In the genomic region with DNA sequence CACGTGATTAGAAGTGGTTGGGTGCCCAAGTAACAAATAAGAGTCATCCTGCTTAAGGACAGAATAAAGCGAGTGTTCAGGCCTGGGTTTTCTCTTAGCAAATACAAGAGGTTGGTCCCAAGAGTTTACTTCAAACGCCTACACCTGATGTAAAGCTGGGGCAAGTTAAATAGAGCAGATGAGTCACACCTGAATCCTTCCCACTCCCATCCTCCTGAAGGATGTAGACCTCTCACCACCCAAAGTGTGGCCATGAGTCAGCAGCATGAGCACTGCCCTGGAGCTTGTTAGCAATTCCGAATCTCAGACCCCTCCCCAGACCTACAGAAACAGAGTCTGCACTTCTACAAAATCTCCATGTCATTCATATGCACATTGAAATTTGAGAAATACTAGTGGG, we compare ENCODE assay signal across 13 cellular contexts.
DNase-seq lines count a peak whose midpoint lies in the region; ATAC-seq and TF ChIP-seq lines count a peak whose summit lies in the region.
"Had no signal": no experiment of that assay in that cellular context is flagged by ENCODE, and none has a peak within 500 bp of the region (broad histone marks: within the 10 kb centered on the region; RNA-seq: fewer than 3 reads in every experiment).

No MANE protein-coding gene starts in this region.

- H3K9me3 ChIP-seq in HEK293 (ENCODE audit: control insufficient read depth, insufficient read depth, low read depth, low read length) = no peaks in the 10 kb centered on the region
- H3K9me3 ChIP-seq: ascending aorta had no signal

- CTCF ChIA-PET in HEK293 (lab: Yijun Ruan, JAX) = no interaction called here
- CTCF ChIA-PET in RWPE1 (lab: Yijun Ruan, JAX) = no interaction called here

- peaks cover 7% of the 10 kb centered on the region for H3K27me3 Mint-ChIP-seq in activated T-cell treated with anti-CD3 and anti-CD28 coated beads, Interleukin-2, amount 50 U/mL, for 72 hours (ENCODE audit: low read depth)

- H3K4me1 Mint-ChIP-seq in activated T-cell treated with anti-CD3 and anti-CD28 coated beads, Interleukin-2, amount 50 U/mL, for 72 hours (ENCODE audit: low read depth) = no peaks in the 10 kb centered on the region

- H3K4me1 ChIP-seq in HEK293 (ENCODE audit: control insufficient read depth, insufficient read depth, low read length) = no peaks in the 10 kb centered on the region
- H3K4me1 ChIP-seq: ascending aorta had no signal

- ATAC-seq in HG02678 (IDR thresholded peaks at IDR 0.05; ENCODE audit: unreplicated experiment) = no peak
- no peak for ATAC-seq in activated T-cell treated with anti-CD3 and anti-CD28 coated beads, Interleukin-2, amount 50 U/mL, for 72 hours (replicated peaks in 1 of 2)
- ATAC-seq in SK-N-SH treated with all-trans-retinoic acid at 6 μM for 48 hours = no peak
- ATAC-seq: left colon had no signal

- H3K36me3 ChIP-seq in HEK293 (ENCODE audit: control insufficient read depth in 2 of 2, insufficient read depth in 1 of 2, low read length in 2 of 2) = no peaks in the 10 kb centered on the region
- H3K36me3 ChIP-seq: ascending aorta had no signal

- no peaks in the 10 kb centered on the region for H3K36me3 Mint-ChIP-seq in activated T-cell treated with anti-CD3 and anti-CD28 coated beads, Interleukin-2, amount 50 U/mL, for 72 hours (ENCODE audit: insufficient read depth in 2 of 2)

- peaks cover 0 to 1% of the 10 kb centered on the region in 2 donors for H3K9me3 Mint-ChIP-seq in activated T-cell treated with anti-CD3 and anti-CD28 coated beads, Interleukin-2, amount 50 U/mL, for 72 hours

- no peak overlapping the region for H3K27ac Mint-ChIP-seq in activated T-cell treated with anti-CD3 and anti-CD28 coated beads, Interleukin-2, amount 50 U/mL, for 72 hours

- TF ChIP-seq CTCF in HEK293 (tag by site-specific recombination; IDR thresholded peaks at IDR 0.05) (no peak), RWPE1 (conservative IDR thresholded peaks at IDR 0.05; ENCODE audit: low read depth) (no peak), fibroblast of the aortic adventitia (IDR thresholded peaks at IDR 0.05; ENCODE audit: insufficient read depth, low read length) (no peak)

- peak; percentile 92 for DNase-seq in RWPE1 (ENCODE audit: low spot score)
- peak; percentile 77 for DNase-seq in fibroblast of the aortic adventitia (ENCODE audit: low read depth)
- DNase-seq in stromal cell of bone marrow (ENCODE audit: low read depth) = peak; percentile 36
- no peak for DNase-seq in activated T-cell treated with anti-CD3 and anti-CD28 coated beads, Interleukin-2, amount 50 U/mL, for 72 hours
- DNase-seq: activated CD8-positive, alpha-beta memory T cell treated with anti-CD3 and anti-CD28 coated beads, Interleukin-2, amount 50 U/mL, for 48 hours; left colon; NCI-H187; stimulated activated CD4-positive, alpha-beta T cell treated with anti-CD3 and anti-CD28 coated beads, Interleukin-15, amount 100 ng/mL, for 24 hours had no signal

- H3K27ac ChIP-seq in HEK293 (ENCODE audit: extremely low read depth, low read depth, low read length) = no peak overlapping the region
- H3K27ac ChIP-seq in RWPE1 = no peak overlapping the region
- H3K27ac ChIP-seq: ascending aorta had no signal

- POLR2A ChIA-PET in HEK293 (lab: Yijun Ruan, JAX) = no interaction called here
- POLR2A ChIA-PET in RWPE1 (lab: Yijun Ruan, JAX; ENCODE audit: low non-redundant PET) = no interaction called here

- no peak overlapping the region for H3K4me3 ChIP-seq in HEK293 (ENCODE audit: low read depth, low read length)
- H3K4me3 ChIP-seq in fibroblast of the aortic adventitia (ENCODE audit: low read depth, low read length) = no peak overlapping the region
- H3K4me3 ChIP-seq: ascending aorta, PC-9 had no signal

- no peak overlapping the region for H3K4me3 Mint-ChIP-seq in activated T-cell treated with anti-CD3 and anti-CD28 coated beads, Interleukin-2, amount 50 U/mL, for 72 hours

TF ChIP-seq in HEK293, 187 proteins besides CTCF, POLR2A, EP300 and RAD21:
- TF ChIP-seq, protein P1, sequence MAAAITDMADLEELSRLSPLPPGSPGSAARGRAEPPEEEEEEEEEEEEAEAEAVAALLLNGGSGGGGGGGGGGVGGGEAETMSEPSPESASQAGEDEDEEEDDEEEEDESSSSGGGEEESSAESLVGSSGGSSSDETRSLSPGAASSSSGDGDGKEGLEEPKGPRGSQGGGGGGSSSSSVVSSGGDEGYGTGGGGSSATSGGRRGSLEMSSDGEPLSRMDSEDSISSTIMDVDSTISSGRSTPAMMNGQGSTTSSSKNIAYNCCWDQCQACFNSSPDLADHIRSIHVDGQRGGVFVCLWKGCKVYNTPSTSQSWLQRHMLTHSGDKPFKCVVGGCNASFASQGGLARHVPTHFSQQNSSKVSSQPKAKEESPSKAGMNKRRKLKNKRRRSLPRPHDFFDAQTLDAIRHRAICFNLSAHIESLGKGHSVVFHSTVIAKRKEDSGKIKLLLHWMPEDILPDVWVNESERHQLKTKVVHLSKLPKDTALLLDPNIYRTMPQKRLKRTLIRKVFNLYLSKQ (tag by site-specific recombination; IDR thresholded peaks at IDR 0.05; ENCODE audit: borderline replicate concordance) = no peak
- TF ChIP-seq ZNF701 (tag by site-specific recombination; IDR thresholded peaks at IDR 0.05) (no peak), ZNF132 (tag by site-specific recombination; IDR thresholded peaks at IDR 0.05; ENCODE audit: borderline replicate concordance) (no peak), EGR2 (tag by site-specific recombination; IDR thresholded peaks at IDR 0.05; ENCODE audit: low read depth) (peak; percentile 43; the same call in 1 of the 2 replicates), IKZF3 (tag by site-specific recombination; IDR thresholded peaks at IDR 0.05) (no peak)
TF ChIP-seq in HEK293: peak in this region for 1.

TF ChIP-seq in SK-N-SH treated with all-trans-retinoic acid at 6 μM for 48 hours, 23 proteins besides CTCF, POLR2A, EP300 and RAD21:
- TF ChIP-seq, protein P2, sequence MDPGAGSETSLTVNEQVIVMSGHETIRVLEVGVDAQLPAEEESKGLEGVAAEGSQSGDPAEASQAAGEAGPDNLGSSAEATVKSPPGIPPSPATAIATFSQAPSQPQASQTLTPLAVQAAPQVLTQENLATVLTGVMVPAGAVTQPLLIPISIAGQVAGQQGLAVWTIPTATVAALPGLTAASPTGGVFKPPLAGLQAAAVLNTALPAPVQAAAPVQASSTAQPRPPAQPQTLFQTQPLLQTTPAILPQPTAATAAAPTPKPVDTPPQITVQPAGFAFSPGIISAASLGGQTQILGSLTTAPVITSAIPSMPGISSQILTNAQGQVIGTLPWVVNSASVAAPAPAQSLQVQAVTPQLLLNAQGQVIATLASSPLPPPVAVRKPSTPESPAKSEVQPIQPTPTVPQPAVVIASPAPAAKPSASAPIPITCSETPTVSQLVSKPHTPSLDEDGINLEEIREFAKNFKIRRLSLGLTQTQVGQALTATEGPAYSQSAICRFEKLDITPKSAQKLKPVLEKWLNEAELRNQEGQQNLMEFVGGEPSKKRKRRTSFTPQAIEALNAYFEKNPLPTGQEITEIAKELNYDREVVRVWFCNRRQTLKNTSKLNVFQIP (CRISPR knock-in tag; IDR thresholded peaks at IDR 0.05; ENCODE audit: borderline replicate concordance, low read depth) = no peak
- no peak for TF ChIP-seq ZC3H10 (CRISPR knock-in tag; IDR thresholded peaks at IDR 0.05)
- TF ChIP-seq TOX (CRISPR knock-in tag; IDR thresholded peaks at IDR 0.05; ENCODE audit: borderline replicate concordance) = no peak
- no peak for TF ChIP-seq ZFP3 (CRISPR knock-in tag; IDR thresholded peaks at IDR 0.05)
- no peak for TF ChIP-seq BACH2 (CRISPR knock-in tag; IDR thresholded peaks at IDR 0.05; ENCODE audit: borderline replicate concordance)
- TF ChIP-seq GLIS3 (CRISPR knock-in tag; IDR thresholded peaks at IDR 0.05) = no peak
- TF ChIP-seq, protein P3, sequence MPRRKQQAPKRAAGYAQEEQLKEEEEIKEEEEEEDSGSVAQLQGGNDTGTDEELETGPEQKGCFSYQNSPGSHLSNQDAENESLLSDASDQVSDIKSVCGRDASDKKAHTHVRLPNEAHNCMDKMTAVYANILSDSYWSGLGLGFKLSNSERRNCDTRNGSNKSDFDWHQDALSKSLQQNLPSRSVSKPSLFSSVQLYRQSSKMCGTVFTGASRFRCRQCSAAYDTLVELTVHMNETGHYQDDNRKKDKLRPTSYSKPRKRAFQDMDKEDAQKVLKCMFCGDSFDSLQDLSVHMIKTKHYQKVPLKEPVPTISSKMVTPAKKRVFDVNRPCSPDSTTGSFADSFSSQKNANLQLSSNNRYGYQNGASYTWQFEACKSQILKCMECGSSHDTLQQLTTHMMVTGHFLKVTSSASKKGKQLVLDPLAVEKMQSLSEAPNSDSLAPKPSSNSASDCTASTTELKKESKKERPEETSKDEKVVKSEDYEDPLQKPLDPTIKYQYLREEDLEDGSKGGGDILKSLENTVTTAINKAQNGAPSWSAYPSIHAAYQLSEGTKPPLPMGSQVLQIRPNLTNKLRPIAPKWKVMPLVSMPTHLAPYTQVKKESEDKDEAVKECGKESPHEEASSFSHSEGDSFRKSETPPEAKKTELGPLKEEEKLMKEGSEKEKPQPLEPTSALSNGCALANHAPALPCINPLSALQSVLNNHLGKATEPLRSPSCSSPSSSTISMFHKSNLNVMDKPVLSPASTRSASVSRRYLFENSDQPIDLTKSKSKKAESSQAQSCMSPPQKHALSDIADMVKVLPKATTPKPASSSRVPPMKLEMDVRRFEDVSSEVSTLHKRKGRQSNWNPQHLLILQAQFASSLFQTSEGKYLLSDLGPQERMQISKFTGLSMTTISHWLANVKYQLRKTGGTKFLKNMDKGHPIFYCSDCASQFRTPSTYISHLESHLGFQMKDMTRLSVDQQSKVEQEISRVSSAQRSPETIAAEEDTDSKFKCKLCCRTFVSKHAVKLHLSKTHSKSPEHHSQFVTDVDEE (CRISPR knock-in tag; IDR thresholded peaks at IDR 0.05) = no peak

Comparison
In these comparisons a context has a peak if more than half of its experiments do, and no peak if none do; other contexts are left out.
1. DNase-seq: peak in RWPE1 (single experiment), fibroblast of the aortic adventitia (single experiment) and stromal cell of bone marrow (single experiment); none in activated T-cell treated with anti-CD3 and anti-CD28 coated beads, Interleukin-2, amount 50 U/mL, for 72 hours (0 of 2).